Comparison of ENCODE assay signal across 12 cellular contexts in the genomic region with DNA sequence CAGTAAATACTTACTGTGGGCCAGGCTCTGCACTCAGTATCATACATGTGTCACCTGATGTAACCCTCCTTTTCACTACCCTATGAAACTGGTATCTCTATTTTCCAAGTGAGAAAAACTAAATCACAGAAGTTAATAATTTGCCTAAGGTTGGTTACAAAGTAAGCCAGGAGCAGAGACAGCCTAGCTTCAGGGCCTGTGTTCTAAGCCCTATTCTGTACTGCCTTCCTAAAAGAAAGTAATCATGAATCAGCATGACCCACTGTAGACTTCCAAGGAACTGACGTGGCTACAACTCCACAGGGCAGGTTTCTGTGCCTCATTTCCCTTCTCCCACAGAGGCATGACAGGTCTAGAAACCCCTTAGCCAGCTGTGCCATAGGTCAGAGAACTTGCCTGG. TPM values are rescaled to one million over a fixed set of nuclear protein-coding genes. Genes with fewer than 3 reads are reported as not detected.
DNase-seq lines count a peak whose midpoint lies in the region; ATAC-seq and TF ChIP-seq lines count a peak whose summit lies in the region.
"Had no signal": no experiment of that assay in that cellular context is flagged by ENCODE, and none has a peak within 500 bp of the region (broad histone marks: within the 10 kb centered on the region; RNA-seq: fewer than 3 reads in every experiment).

No MANE protein-coding gene starts in this region.

- intact Hi-C loops in naive thymus-derived CD4-positive, alpha-beta T cell (cut with micrococcal nuclease) = no loop called here

- H3K27me3 ChIP-seq in naive thymus-derived CD4-positive, alpha-beta T cell (ENCODE audit: control insufficient read depth in 2 of 2, insufficient read depth in 2 of 2, low read length in 2 of 2) = no peaks in the 10 kb centered on the region
- H3K27me3 ChIP-seq: sigmoid colon had no signal

- H3K36me3 Mint-ChIP-seq in chondrocyte (ENCODE audit: low read depth) = peaks cover 28% of the 10 kb centered on the region
- peaks cover 50% of the 10 kb centered on the region for H3K36me3 Mint-ChIP-seq in nephron (ENCODE audit: low read depth)
- H3K36me3 Mint-ChIP-seq in naive thymus-derived CD4-positive, alpha-beta T cell = peaks cover 6 to 31% (median 17%) of the 10 kb centered on the region in 5 donors

- H3K27ac Mint-ChIP-seq in chondrocyte (ENCODE audit: unreplicated experiment) (peak overlapping the region; percentile 45), nephron (peak overlapping the region; percentile 47 to 94 (median 72))
- no peak overlapping the region for H3K27ac Mint-ChIP-seq in naive thymus-derived CD4-positive, alpha-beta T cell
- H3K27ac Mint-ChIP-seq: activated T-helper 1 cell treated with anti-CD3 and anti-CD28 coated beads, Interleukin-12 subunit alpha, Interleukin-12 subunit beta, Interleukin-2, Interleukin-4 antibody, amounts not matched to agents 30 ng/mL and 10 ng/mL and 1 ng/mL, durations not matched to agents 14 hours and 24 hours and 36 hours had no signal

- CTCF ChIA-PET in naive thymus-derived CD4-positive, alpha-beta T cell (lab: Charles Lee) = no interaction called here

- peak; percentile 68 for ATAC-seq in GM18508 (IDR thresholded peaks at IDR 0.05; ENCODE audit: insufficient read depth, unreplicated experiment)
- ATAC-seq in HG03135 (IDR thresholded peaks at IDR 0.05; ENCODE audit: unreplicated experiment) = peak; percentile 56
- ATAC-seq in GM18519 (IDR thresholded peaks at IDR 0.05; ENCODE audit: low FRiP score, unreplicated experiment) = no peak
- ATAC-seq in naive thymus-derived CD4-positive, alpha-beta T cell = no peak

- no peak overlapping the region for H3K4me3 ChIP-seq in naive thymus-derived CD4-positive, alpha-beta T cell (ENCODE audit: low read length)
- H3K4me3 ChIP-seq: sigmoid colon had no signal

- H3K4me1 ChIP-seq in naive thymus-derived CD4-positive, alpha-beta T cell (ENCODE audit: control insufficient read depth in 2 of 2, insufficient read depth in 2 of 2, low read length in 2 of 2) = peaks cover 0 to 7% of the 10 kb centered on the region in 2 donors
- H3K4me1 ChIP-seq: sigmoid colon had no signal

- H3K36me3 ChIP-seq in naive thymus-derived CD4-positive, alpha-beta T cell (ENCODE audit: control insufficient read depth in 2 of 3, insufficient read depth in 3 of 3, low read length in 3 of 3) = peaks cover 22 to 80% (median 34%) of the 10 kb centered on the region in 3 experiments

- H3K27me3 Mint-ChIP-seq in chondrocyte (ENCODE audit: low read depth) (no peaks in the 10 kb centered on the region), nephron (ENCODE audit: low read depth) (no peaks in the 10 kb centered on the region)
- no peaks in the 10 kb centered on the region for H3K27me3 Mint-ChIP-seq in naive thymus-derived CD4-positive, alpha-beta T cell

- POLR2A ChIA-PET in naive thymus-derived CD4-positive, alpha-beta T cell (lab: Charles Lee) = interaction anchor here (0.5 to 1.6 kb wide), 2 partner anchors 14 to 83 kb away, joined by 3 to 5 read pairs; a partner anchor contains a TSS

- H3K9me3 Mint-ChIP-seq in chondrocyte (ENCODE audit: low read depth) = no peaks in the 10 kb centered on the region
- H3K9me3 Mint-ChIP-seq in nephron = no peaks in the 10 kb centered on the region
- no peaks in the 10 kb centered on the region for H3K9me3 Mint-ChIP-seq in naive thymus-derived CD4-positive, alpha-beta T cell
- H3K9me3 Mint-ChIP-seq: activated T-helper 1 cell treated with anti-CD3 and anti-CD28 coated beads, Interleukin-12 subunit alpha, Interleukin-12 subunit beta, Interleukin-2, Interleukin-4 antibody, amounts not matched to agents 30 ng/mL and 10 ng/mL and 1 ng/mL, durations not matched to agents 14 hours and 24 hours and 36 hours had no signal

- H3K4me1 Mint-ChIP-seq in chondrocyte (ENCODE audit: low read depth) (no peaks in the 10 kb centered on the region), nephron (peaks cover 3% of the 10 kb centered on the region)
- peaks cover 0 to 14% (median 12%) of the 10 kb centered on the region in 7 donors for H3K4me1 Mint-ChIP-seq in naive thymus-derived CD4-positive, alpha-beta T cell

- TF ChIP-seq CTCF in chondrocyte (IDR thresholded peaks at IDR 0.05) (no peak), nephron (IDR thresholded peaks at IDR 0.05; ENCODE audit: unreplicated experiment in 3 of 3) (no peak)

- H3K4me3 Mint-ChIP-seq in chondrocyte (ENCODE audit: unreplicated experiment) (no peak overlapping the region), nephron (no peak overlapping the region)
- H3K4me3 Mint-ChIP-seq in naive thymus-derived CD4-positive, alpha-beta T cell = no peak overlapping the region
- H3K4me3 Mint-ChIP-seq: activated T-helper 1 cell treated with anti-CD3 and anti-CD28 coated beads, Interleukin-12 subunit alpha, Interleukin-12 subunit beta, Interleukin-2, Interleukin-4 antibody, amounts not matched to agents 30 ng/mL and 10 ng/mL and 1 ng/mL, durations not matched to agents 14 hours and 24 hours and 36 hours had no signal

- no peak overlapping the region for H3K27ac ChIP-seq in naive thymus-derived CD4-positive, alpha-beta T cell (ENCODE audit: low read depth, low read length)
- H3K27ac ChIP-seq: sigmoid colon had no signal

- no peaks in the 10 kb centered on the region for H3K9me3 ChIP-seq in naive thymus-derived CD4-positive, alpha-beta T cell (ENCODE audit: control insufficient read depth in 2 of 3, low read length in 3 of 3)
- H3K9me3 ChIP-seq: sigmoid colon had no signal

- DNase-seq in chondrocyte (ENCODE audit: low spot score) (no peak), NCI-H1105 (lab: John Stamatoyannopoulos, UW) (no peak), A172 (ENCODE audit: low spot score) (no peak)
- no peak for DNase-seq in naive thymus-derived CD4-positive, alpha-beta T cell
- DNase-seq: midbrain, NCI-H2081, sigmoid colon had no signal

RNA-seq across cellular contexts. Expression of a gene that starts 14.3 kb away (rescaled TPM):
- total RNA-seq in chondrocyte = 26.5 to 34.3 TPM (median 26.6 TPM) in 3 replicates
- 14.1 and 18.3 TPM in 2 replicates for total RNA-seq in A172 (2014; rRNA removed; shearing (Covaris generic))
- 10 to 100 TPM; 38.7 to 49.8 (median 40.8) TPM for total RNA-seq in naive thymus-derived CD4-positive, alpha-beta T cell
- 10 to 100 TPM in 1 of 2 donors, 1 to 10 TPM in 1; 6.0 to 14.3 TPM for polyA plus RNA-seq in naive thymus-derived CD4-positive, alpha-beta T cell

RNA-seq across cellular contexts. Expression of a gene that starts 14.4 kb away (rescaled TPM):
- 24.5 to 44.9 TPM (median 30.0 TPM) in 3 replicates for total RNA-seq in chondrocyte
- total RNA-seq in A172 (2014; rRNA removed; shearing (Covaris generic)) = 38.9 and 40.7 TPM in 2 replicates
- 10 to 100 TPM; 21.4 to 62.0 (median 49.0) TPM for total RNA-seq in naive thymus-derived CD4-positive, alpha-beta T cell
- polyA plus RNA-seq in naive thymus-derived CD4-positive, alpha-beta T cell = 10 to 100 TPM; 15.5 to 21.2 TPM

RNA-seq across cellular contexts. Expression of a gene that starts 26.7 kb away (rescaled TPM):
- total RNA-seq in chondrocyte = 30.4 to 35.4 TPM (median 33.4 TPM) in 3 replicates
- 53.5 and 63.0 TPM in 2 replicates for total RNA-seq in A172 (2014; rRNA removed; shearing (Covaris generic))
- 10 to 100 TPM; 12.6 to 33.4 (median 28.3) TPM for total RNA-seq in naive thymus-derived CD4-positive, alpha-beta T cell
- 10 to 100 TPM; 17.4 to 29.5 TPM for polyA plus RNA-seq in naive thymus-derived CD4-positive, alpha-beta T cell

RNA-seq across cellular contexts. Expression of a gene that starts 26.8 kb away (rescaled TPM):
- total RNA-seq in chondrocyte = 42.1 to 63.2 TPM (median 42.7 TPM) in 3 replicates
- 29.5 and 33.0 TPM in 2 replicates for total RNA-seq in A172 (2014; rRNA removed; shearing (Covaris generic))
- 10 to 100 TPM; 18.9 to 28.1 (median 19.7) TPM for total RNA-seq in naive thymus-derived CD4-positive, alpha-beta T cell
- 1 to 10 TPM; 2.6 to 3.6 TPM for polyA plus RNA-seq in naive thymus-derived CD4-positive, alpha-beta T cell

RNA-seq across cellular contexts. Expression of a gene that starts 37.4 kb away (rescaled TPM):
- total RNA-seq in chondrocyte = 4.1 to 8.6 TPM (median 5.0 TPM) in 3 replicates
- 1.3 and 6.9 TPM in 2 replicates for total RNA-seq in A172 (2014; rRNA removed; shearing (Covaris generic))
- total RNA-seq in naive thymus-derived CD4-positive, alpha-beta T cell = 1 to 10 TPM in 2 of 5 experiments, under 1 TPM in 3; 0.45 to 1.7 (median 0.60) TPM
- under 1 TPM; 0.15 to 0.30 TPM for polyA plus RNA-seq in naive thymus-derived CD4-positive, alpha-beta T cell

Comparison
In these comparisons a context has a peak if more than half of its experiments do, and no peak if none do; other contexts are left out.
1. ATAC-seq: peak in GM18508 (single experiment) and HG03135 (single experiment); none in GM18519 (single experiment) and naive thymus-derived CD4-positive, alpha-beta T cell (single experiment).
2. H3K27ac Mint-ChIP-seq: peak in chondrocyte (single experiment) and nephron (3 of 3); none in naive thymus-derived CD4-positive, alpha-beta T cell (0 of 9).